8 cellular contexts compared by ENCODE assay signal in genomic region chr2:43158259-43158880, GRCh38.
DNase-seq lines count a peak whose midpoint lies in the region; ATAC-seq, FAIRE-seq and TF ChIP-seq lines count a peak whose summit lies in the region.

No MANE protein-coding gene starts in this region.

- no peak overlapping the region for H3K4me3 ChIP-seq in kidney (ENCODE audit: low read length in 2 of 2)

- peak; percentile 16 for ATAC-seq in HG02798 (IDR thresholded peaks at IDR 0.05; ENCODE audit: poor library complexity, unreplicated experiment)

- peak; percentile 41 for DNase-seq in GDM1 (lab: John Stamatoyannopoulos, UW)
- DNase-seq in RCC 7860 (ENCODE audit: low spot score): peak; percentile 87
- DNase-seq in kidney: peak; percentile 92
- peak; percentile 33 to 68 (median 59) for DNase-seq in stimulated activated CD4-positive, alpha-beta T cell treated with anti-CD3 and anti-CD28 coated beads, TNF-alpha, amount 100 ng/mL, for 48 hours (ENCODE audit: low read depth in 3 of 3)
- DNase-seq in NCI-H1048 (lab: John Stamatoyannopoulos, UW): no peak
- no peak for DNase-seq in cerebellar nuclear complex (lab: John Stamatoyannopoulos, UW)

- TF ChIP-seq CTCF in kidney (IDR thresholded peaks at IDR 0.05; ENCODE audit: borderline replicate concordance, extremely low read depth, insufficient read depth): no peak

- no peaks in the 10 kb centered on the region for H3K9me3 ChIP-seq in kidney (ENCODE audit: control insufficient read depth in 1 of 2, low read length in 2 of 2)

- FAIRE-seq in RCC 7860 (lab: Jason Lieb, UNC): peak; percentile 44
- FAIRE-seq in kidney (lab: Jason Lieb, UNC): no peak

- intact Hi-C loops in kidney (cut with DNase I): no loop called here

- H3K27ac ChIP-seq in angular gyrus (ENCODE audit: low read depth, low read length): peak overlapping the region; percentile 54
- H3K27ac ChIP-seq in kidney (ENCODE audit: low read depth in 2 of 2, low read length in 2 of 2): peak overlapping the region; percentile 43 to 54

- peaks cover 18 to 21% of the 10 kb centered on the region in 2 donors for H3K4me1 ChIP-seq in kidney (ENCODE audit: control insufficient read depth in 1 of 2, insufficient read depth in 1 of 2, low read depth in 1 of 2, low read length in 2 of 2)

- H3K9ac ChIP-seq in kidney (ENCODE audit: low read length in 2 of 2): peak overlapping the region in 1 of 2 donors; percentile 30

- H3K36me3 ChIP-seq in kidney (ENCODE audit: control insufficient read depth in 1 of 2, insufficient read depth in 2 of 2, low read length in 2 of 2): no peaks in the 10 kb centered on the region

Comparison
In these comparisons a context has a peak if more than half of its experiments do, and no peak if none do; other contexts are left out.
1. DNase-seq: peak in GDM1 (single experiment), RCC 7860 (single experiment), kidney (single experiment) and stimulated activated CD4-positive, alpha-beta T cell treated with anti-CD3 and anti-CD28 coated beads, TNF-alpha, amount 100 ng/mL, for 48 hours (3 of 3); none in NCI-H1048 (single experiment) and cerebellar nuclear complex (0 of 2).